29 cellular contexts compared by ENCODE assay signal in the genomic region with DNA sequence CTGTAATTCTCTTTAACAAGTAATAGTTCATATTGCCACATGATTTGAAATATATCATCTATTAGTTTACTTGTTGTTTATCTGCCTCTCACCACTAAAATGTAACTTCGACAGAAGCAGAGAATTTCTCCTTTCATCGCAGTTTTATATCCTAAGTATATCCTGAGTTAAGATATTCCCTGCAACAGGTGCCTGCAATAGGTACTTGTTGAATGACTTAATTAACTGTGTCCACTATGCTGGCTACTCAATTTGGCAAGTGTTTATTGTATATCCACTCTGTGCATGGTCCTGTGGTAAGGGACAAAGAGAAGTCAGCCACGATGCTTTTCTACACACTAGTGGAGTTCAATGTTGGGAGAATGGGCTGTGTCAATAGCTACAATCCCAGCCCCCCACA.
"Had no signal": no experiment of that assay in that cellular context is flagged by ENCODE, and none has a peak within 500 bp of the region (broad histone marks: within the 10 kb centered on the region; RNA-seq: fewer than 3 reads in every experiment).

No MANE protein-coding gene starts in this region.

- DNase-seq: natural killer cell; occipital lobe; ovary; posterior cingulate gyrus; psoas muscle; right cardiac atrium; right lobe of liver; sigmoid colon; small intestine; stimulated activated CD4-positive, alpha-beta T cell treated with anti-CD3 and anti-CD28 coated beads, Interleukin-15, amount 100 ng/mL, for 24 hours; stimulated activated CD4-positive, alpha-beta T cell treated with anti-CD3 and anti-CD28 coated beads, Interleukin-2, amount 100 ng/mL, for 24 hours; stimulated activated CD4-positive, alpha-beta T cell treated with anti-CD3 and anti-CD28 coated beads, Interleukin-2, amount 100 ng/mL, for 48 hours; stimulated activated CD4-positive, alpha-beta T cell treated with anti-CD3 and anti-CD28 coated beads, Interleukin-4, amount 100 ng/mL, for 24 hours; stimulated activated naive B cell treated with anti-CD40 and anti-IgM and Interleukin-4, amounts not matched to agents 10 μg/mL and 1 μg/mL and 100 μg/mL, for 72 hours; stimulated activated naive CD4-positive, alpha-beta T cell treated with Interleukin-2 at 50 U/mL for 16 hours; stomach; thyroid gland; trophoblast cell; upper lobe of left lung had no signal

- H3K4me1 ChIP-seq: neural progenitor cell, parathyroid adenoma, psoas muscle, stomach, suprapubic skin, thyroid gland, tibial nerve, vagina had no signal

- H3K4me3 Mint-ChIP-seq: natural killer cell; nephron; neural progenitor cell; stimulated activated effector memory CD8-positive, alpha-beta T cell treated with anti-CD3 and anti-CD28 coated beads, Interleukin-12 subunit alpha, Interleukin-12 subunit beta, amount 100 ng/mL, for 72 hours; stimulated activated naive B cell treated with anti-CD40 and anti-IgM and Interleukin-4, amounts not matched to agents 10 μg/mL and 1 μg/mL and 100 μg/mL, for 72 hours; stimulated activated naive CD8-positive, alpha-beta T cell treated with anti-CD3 and anti-CD28 coated beads, Interleukin-15, Interleukin-2, amounts not matched to agents 100 ng/mL and 50 ng/mL, for 24 hours had no signal

- ATAC-seq: natural killer cell; psoas muscle; right cardiac atrium; right lobe of liver; stimulated activated effector memory CD8-positive, alpha-beta T cell treated with anti-CD3 and anti-CD28 coated beads, Interleukin-12 subunit alpha, Interleukin-12 subunit beta, amount 100 ng/mL, for 72 hours; stimulated activated naive B cell treated with anti-CD40 and anti-IgM and Interleukin-4, amounts not matched to agents 10 μg/mL and 1 μg/mL and 100 μg/mL, for 72 hours had no signal

- H3K9ac ChIP-seq: neural progenitor cell, parathyroid adenoma had no signal

- H3K4me1 Mint-ChIP-seq: natural killer cell; nephron; neural progenitor cell; stimulated activated effector memory CD8-positive, alpha-beta T cell treated with anti-CD3 and anti-CD28 coated beads, Interleukin-12 subunit alpha, Interleukin-12 subunit beta, amount 100 ng/mL, for 72 hours; stimulated activated naive B cell treated with anti-CD40 and anti-IgM and Interleukin-4, amounts not matched to agents 10 μg/mL and 1 μg/mL and 100 μg/mL, for 72 hours had no signal

- H3K27me3 Mint-ChIP-seq: progenitor cell of endocrine pancreas; stimulated activated naive CD8-positive, alpha-beta T cell treated with anti-CD3 and anti-CD28 coated beads, Interleukin-15, Interleukin-2, amounts not matched to agents 100 ng/mL and 50 ng/mL, for 24 hours had no signal

- H3K79me2 ChIP-seq: parathyroid adenoma had no signal

- H3K36me3 ChIP-seq: neural progenitor cell, ovary, right lobe of liver, sigmoid colon, stomach, suprapubic skin, thoracic aorta, thyroid gland, tibial nerve, upper lobe of left lung, vagina had no signal

- H3K4me2 ChIP-seq: neural progenitor cell had no signal

- H3K36me3 Mint-ChIP-seq: natural killer cell; neural progenitor cell; stimulated activated effector memory CD8-positive, alpha-beta T cell treated with anti-CD3 and anti-CD28 coated beads, Interleukin-12 subunit alpha, Interleukin-12 subunit beta, amount 100 ng/mL, for 72 hours; stimulated activated naive B cell treated with anti-CD40 and anti-IgM and Interleukin-4, amounts not matched to agents 10 μg/mL and 1 μg/mL and 100 μg/mL, for 72 hours had no signal

- H3K9me3 Mint-ChIP-seq: natural killer cell; nephron; stimulated activated effector memory CD8-positive, alpha-beta T cell treated with anti-CD3 and anti-CD28 coated beads, Interleukin-12 subunit alpha, Interleukin-12 subunit beta, amount 100 ng/mL, for 72 hours; stimulated activated naive B cell treated with anti-CD40 and anti-IgM and Interleukin-4, amounts not matched to agents 10 μg/mL and 1 μg/mL and 100 μg/mL, for 72 hours; stimulated activated naive CD8-positive, alpha-beta T cell treated with anti-CD3 and anti-CD28 coated beads, Interleukin-15, Interleukin-2, amounts not matched to agents 100 ng/mL and 50 ng/mL, for 24 hours had no signal

- H3K4me3 ChIP-seq: neural progenitor cell, ovary, psoas muscle, right lobe of liver, sigmoid colon, stomach, suprapubic skin, thoracic aorta, thyroid gland, tibial nerve, upper lobe of left lung, vagina had no signal

- H3K27me3 ChIP-seq: neural progenitor cell, ovary, right lobe of liver, stomach, thyroid gland, tibial nerve, upper lobe of left lung, vagina had no signal

- H3K9me3 ChIP-seq: ovary, psoas muscle, right lobe of liver, sigmoid colon, stomach, suprapubic skin, thoracic aorta, thyroid gland, tibial nerve, upper lobe of left lung, vagina had no signal

- H3K27ac Mint-ChIP-seq: natural killer cell; nephron; neural progenitor cell; progenitor cell of endocrine pancreas; stimulated activated effector memory CD8-positive, alpha-beta T cell treated with anti-CD3 and anti-CD28 coated beads, Interleukin-12 subunit alpha, Interleukin-12 subunit beta, amount 100 ng/mL, for 72 hours; stimulated activated naive B cell treated with anti-CD40 and anti-IgM and Interleukin-4, amounts not matched to agents 10 μg/mL and 1 μg/mL and 100 μg/mL, for 72 hours; stimulated activated naive CD8-positive, alpha-beta T cell treated with anti-CD3 and anti-CD28 coated beads, Interleukin-15, Interleukin-2, amounts not matched to agents 100 ng/mL and 50 ng/mL, for 24 hours had no signal

- H3K27ac ChIP-seq: neural progenitor cell, ovary, parathyroid adenoma, psoas muscle, sigmoid colon, stomach, suprapubic skin, thoracic aorta, thyroid gland, tibial nerve, upper lobe of left lung, vagina had no signal

- H2AFZ ChIP-seq: neural progenitor cell, parathyroid adenoma had no signal
